ENCODE assay signal across 17 cellular contexts in genomic region chr19:51564791-51565190, GRCh38. TPM values are rescaled to one million over a fixed set of nuclear protein-coding genes. Genes with fewer than 3 reads are reported as not detected.
DNase-seq lines count a peak whose midpoint lies in the region; ATAC-seq, FAIRE-seq and TF ChIP-seq lines count a peak whose summit lies in the region.
"Had no signal": no experiment of that assay in that cellular context is flagged by ENCODE, and none has a peak within 500 bp of the region (broad histone marks: within the 10 kb centered on the region; RNA-seq: fewer than 3 reads in every experiment).

No MANE protein-coding gene starts in this region.

- H3K9me3 ChIP-seq in endodermal cell (ENCODE audit: control insufficient read depth, low read length), result no peaks in the 10 kb centered on the region
- H3K9me3 ChIP-seq in breast epithelium, result no peaks in the 10 kb centered on the region
- H3K9me3 ChIP-seq in mucosa of descending colon, result no peaks in the 10 kb centered on the region
- H3K9me3 ChIP-seq: upper lobe of left lung had no signal

- TF ChIP-seq CTCF in GM20000 (IDR thresholded peaks at IDR 0.05; ENCODE audit: extremely low read depth, missing control alignments) (peak; percentile 43), endodermal cell (conservative IDR thresholded peaks at IDR 0.05) (peak; percentile 68), breast epithelium (IDR thresholded peaks at IDR 0.05) (no peak), mucosa of descending colon (IDR thresholded peaks at IDR 0.05) (no peak)

- no peaks in the 10 kb centered on the region for H3K36me3 Mint-ChIP-seq in endodermal cell (ENCODE audit: low read depth)

- no peak overlapping the region for H3K4me3 Mint-ChIP-seq in endodermal cell
- H3K4me3 Mint-ChIP-seq: activated T-cell treated with anti-CD3 and anti-CD28 coated beads, Interleukin-2, amount 50 U/mL, for 24 hours; naive thymus-derived CD8-positive, alpha-beta T cell had no signal

- H3K27me3 Mint-ChIP-seq in endodermal cell (ENCODE audit: insufficient read depth), result peaks cover 69% of the 10 kb centered on the region

- H3K27me3 ChIP-seq in endodermal cell (ENCODE audit: control insufficient read depth, insufficient read depth, low read length, poor library complexity, severe bottlenecking) (peaks cover 80% of the 10 kb centered on the region), breast epithelium (peaks cover 0 to 44% of the 10 kb centered on the region in 2 donors)

- no peaks in the 10 kb centered on the region for H3K4me1 ChIP-seq in endodermal cell (ENCODE audit: control insufficient read depth, insufficient read depth, low read length)
- H3K4me1 ChIP-seq in breast epithelium, result no peaks in the 10 kb centered on the region
- H3K4me1 ChIP-seq in mucosa of descending colon (ENCODE audit: low read depth), result no peaks in the 10 kb centered on the region
- H3K4me1 ChIP-seq: upper lobe of left lung had no signal

- H3K9me3 Mint-ChIP-seq in endodermal cell, result no peaks in the 10 kb centered on the region
- H3K9me3 Mint-ChIP-seq: activated T-cell treated with anti-CD3 and anti-CD28 coated beads, Interleukin-2, amount 50 U/mL, for 24 hours had no signal

- FAIRE-seq in HTR-8/SVneo (lab: Jason Lieb, UNC), result no peak

- no peaks in the 10 kb centered on the region for H3K4me1 Mint-ChIP-seq in endodermal cell

- H3K27ac ChIP-seq in endodermal cell (ENCODE audit: low read depth, low read length) (no peak overlapping the region), breast epithelium (no peak overlapping the region)
- H3K27ac ChIP-seq: upper lobe of left lung had no signal

- whole genome bisulfite sequencing in endodermal cell (ENCODE audit: insufficient coverage in 1 of 2, insufficient read length in 1 of 2), 2 experiments, result 46% methylated on average over 6 of the region's 6 CpGs; no CpG with 5 or more reads in 1 of the 2 experiments

- no peaks in the 10 kb centered on the region for H3K36me3 ChIP-seq in endodermal cell (ENCODE audit: control insufficient read depth, insufficient read depth, low read length)
- H3K36me3 ChIP-seq in breast epithelium, result no peaks in the 10 kb centered on the region
- H3K36me3 ChIP-seq in mucosa of descending colon (ENCODE audit: low read depth), result no peaks in the 10 kb centered on the region
- H3K36me3 ChIP-seq: upper lobe of left lung had no signal

- H3K4me3 ChIP-seq in endodermal cell (ENCODE audit: low read length), result no peak overlapping the region
- no peak overlapping the region for H3K4me3 ChIP-seq in breast epithelium
- H3K4me3 ChIP-seq in mucosa of descending colon, result no peak overlapping the region
- H3K4me3 ChIP-seq: upper lobe of left lung had no signal

- TF ChIP-seq POLR2A in breast epithelium (IDR thresholded peaks at IDR 0.05), result no peak

- H3K27ac Mint-ChIP-seq in endodermal cell, result no peak overlapping the region
- H3K27ac Mint-ChIP-seq: activated T-cell treated with anti-CD3 and anti-CD28 coated beads, Interleukin-2, amount 50 U/mL, for 24 hours; naive thymus-derived CD8-positive, alpha-beta T cell had no signal

- intact Hi-C loops in breast epithelium (cut with DNase I; ENCODE audit: low total_unique reads), result no loop called here
- intact Hi-C loops in mucosa of descending colon (cut with DNase I, micrococcal nuclease), result no loop called here

- no peak for ATAC-seq in GM19035 (IDR thresholded peaks at IDR 0.05; ENCODE audit: unreplicated experiment)
- ATAC-seq in mucosa of descending colon, result no peak
- ATAC-seq: left colon; naive thymus-derived CD8-positive, alpha-beta T cell; SK-N-SH treated with all-trans-retinoic acid at 6 μM for 48 hours had no signal

- peak; percentile 52 for DNase-seq in CD1c-positive myeloid dendritic cell (ENCODE audit: extremely low spot score)
- DNase-seq in GM20000 (ENCODE audit: low spot score), result peak; percentile 40
- DNase-seq in NOMO-1 treated with dmso at 0.1 percent for 144 hours (lab: John Stamatoyannopoulos, UW; ENCODE audit: unreplicated experiment), result peak; percentile 86
- peak; percentile 55 for DNase-seq in endodermal cell
- DNase-seq in breast epithelium (ENCODE audit: low spot score in 2 of 2), result no peak
- no peak for DNase-seq in HTR-8/SVneo (ENCODE audit: insufficient read length, low spot score)
- DNase-seq in mucosa of descending colon, result no peak
- DNase-seq: activated T-cell treated with anti-CD3 and anti-CD28 coated beads, Interleukin-2, amount 50 U/mL, for 24 hours; cerebellar nuclear complex; left colon; naive thymus-derived CD8-positive, alpha-beta T cell; NCI-H2029; NCI-H82; upper lobe of left lung had no signal

- H3K9ac ChIP-seq in endodermal cell (ENCODE audit: extremely low read depth, low read length, poor library complexity, severe bottlenecking), result no peak overlapping the region

RNA-seq across cellular contexts. Expression of gene ZNF175, which starts 6.3 kb away (rescaled TPM):
- 10 to 100 TPM; 10.8 to 11.3 TPM for total RNA-seq in endodermal cell
- polyA plus RNA-seq in endodermal cell (2013, experiment 1 of 2), result 5.8 TPM
- polyA plus RNA-seq in endodermal cell (2013, experiment 2 of 2), result 6.8 TPM
- total RNA-seq in breast epithelium, result 10 to 100 TPM in 1 of 3 donors, 1 to 10 TPM in 2; 4.3 to 12.1 (median 8.9) TPM
- total RNA-seq in mucosa of descending colon, result 10 to 100 TPM in 1 of 3 donors, 1 to 10 TPM in 2; 9.4 to 13.6 (median 9.8) TPM

RNA-seq across cellular contexts. Expression of gene SIGLEC6, which starts 33.3 kb away (rescaled TPM):
- total RNA-seq in endodermal cell (under 1 TPM in 1 of 2 donors, not detected in 1; 0.26 TPM), breast epithelium (1 to 10 TPM in 1 of 3 donors, under 1 TPM in 1, not detected in 1; 0.73 to 4.8 TPM), mucosa of descending colon (1 to 10 TPM in 2 of 3 donors, under 1 TPM in 1; 0.75 to 3.6 (median 2.8) TPM)
- not detected for polyA plus RNA-seq in endodermal cell (2013, experiment 1 of 2)
- not detected for polyA plus RNA-seq in endodermal cell (2013, experiment 2 of 2)
- total RNA-seq: renal cortical epithelial cell had no signal
- polyA plus RNA-seq: naive thymus-derived CD8-positive, alpha-beta T cell had no signal

Comparison
In these comparisons a context has a peak if more than half of its experiments do, and no peak if none do; other contexts are left out.
1. DNase-seq: peak in CD1c-positive myeloid dendritic cell (single experiment), GM20000 (single experiment), NOMO-1 treated with dmso at 0.1 percent for 144 hours (single experiment) and endodermal cell (single experiment); none in breast epithelium (0 of 2), HTR-8/SVneo (single experiment) and mucosa of descending colon (0 of 3).
2. CTCF ChIP-seq: peak in GM20000 (single experiment) and endodermal cell (single experiment); none in breast epithelium (0 of 3) and mucosa of descending colon (single experiment).